In the genomic region with DNA sequence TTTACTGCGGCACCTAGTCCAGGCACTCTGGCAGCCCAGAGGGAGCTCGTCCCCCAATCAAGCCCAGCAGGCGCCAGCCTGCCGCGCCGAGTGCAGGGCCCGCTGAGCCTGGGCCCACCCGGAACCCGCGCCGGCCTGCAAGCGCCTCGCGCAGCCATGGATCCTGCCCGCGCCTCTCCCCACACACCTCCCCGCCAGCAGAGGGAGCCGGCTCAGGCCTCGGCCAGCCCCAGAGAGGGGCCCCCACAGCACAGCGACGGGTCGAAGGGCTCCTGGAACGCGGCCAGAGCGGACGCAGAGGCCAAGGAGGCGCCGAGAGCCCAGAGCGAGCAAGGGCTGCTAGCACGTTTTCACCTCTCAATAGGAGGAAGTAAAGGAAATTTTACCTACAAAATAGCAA, we compare ENCODE assay signal across 29 cellular contexts.
"Had no signal": no experiment of that assay in that cellular context is flagged by ENCODE, and none has a peak within 500 bp of the region (broad histone marks: within the 10 kb centered on the region; RNA-seq: fewer than 3 reads in every experiment).

No MANE protein-coding gene starts in this region.

- H3K4me1 ChIP-seq: colonic mucosa, esophagus muscularis mucosa, foreskin keratinocyte, gastroesophageal sphincter, heart left ventricle, lower lobe of right lung, right lobe of liver, suprapubic skin, thyroid gland, vagina had no signal

- H3K79me2 ChIP-seq: hepatocyte had no signal

- ATAC-seq: foreskin keratinocyte; gastroesophageal sphincter; heart left ventricle; left ventricle myocardium superior; lower lobe of right lung; natural killer cell; right lobe of liver; stimulated activated naive CD8-positive, alpha-beta T cell treated with anti-CD3 and anti-CD28 coated beads, Interleukin-15, amount 100 ng/mL, for 72 hours had no signal

- H3K4me3 ChIP-seq: colonic mucosa, esophagus muscularis mucosa, gastroesophageal sphincter, heart left ventricle, hepatocyte, lower lobe of right lung, ovary, right lobe of liver, suprapubic skin, thyroid gland, vagina had no signal

- H3K9me3 ChIP-seq: colonic mucosa, gastroesophageal sphincter, lower lobe of right lung, ovary, right lobe of liver, suprapubic skin, thyroid gland, vagina had no signal

- H3K27ac ChIP-seq: colonic mucosa, esophagus muscularis mucosa, foreskin keratinocyte, gastroesophageal sphincter, heart left ventricle, hepatocyte, lower lobe of right lung, ovary, right lobe of liver, suprapubic skin, thyroid gland, vagina had no signal

- H3K27me3 Mint-ChIP-seq: dendritic cell treated with granulocyte-macrophage colony-stimulating factor and Interleukin-4, amounts not matched to agents 40 ng/mL and 50 ng/mL, for 4 days; stimulated activated naive CD8-positive, alpha-beta T cell treated with anti-CD3 and anti-CD28 coated beads, Interleukin-15, amount 100 ng/mL, for 72 hours had no signal

- H3K4me3 Mint-ChIP-seq: dendritic cell treated with granulocyte-macrophage colony-stimulating factor and Interleukin-4, amounts not matched to agents 40 ng/mL and 50 ng/mL, for 4 days; natural killer cell; stimulated activated naive CD8-positive, alpha-beta T cell treated with anti-CD3 and anti-CD28 coated beads, Interleukin-15, amount 100 ng/mL, for 72 hours had no signal

- H3K4me1 Mint-ChIP-seq: natural killer cell; stimulated activated naive CD8-positive, alpha-beta T cell treated with anti-CD3 and anti-CD28 coated beads, Interleukin-15, amount 100 ng/mL, for 72 hours had no signal

- H3K27ac Mint-ChIP-seq: dendritic cell treated with granulocyte-macrophage colony-stimulating factor and Interleukin-4, amounts not matched to agents 40 ng/mL and 50 ng/mL, for 4 days; natural killer cell; stimulated activated naive CD8-positive, alpha-beta T cell treated with anti-CD3 and anti-CD28 coated beads, Interleukin-15, amount 100 ng/mL, for 72 hours had no signal

- H3K4me2 ChIP-seq: hepatocyte had no signal

- H3K27me3 ChIP-seq: colonic mucosa, esophagus muscularis mucosa, foreskin keratinocyte, gastroesophageal sphincter, heart left ventricle, hepatocyte, ovary, right lobe of liver, suprapubic skin, thyroid gland, vagina had no signal

- H2AFZ ChIP-seq: hepatocyte had no signal

- FAIRE-seq: endothelial cell of umbilical vein, islet of Langerhans, small intestine had no signal

- H3K36me3 ChIP-seq: colonic mucosa, esophagus muscularis mucosa, gastroesophageal sphincter, heart left ventricle, lower lobe of right lung, ovary, right lobe of liver, suprapubic skin, thyroid gland, vagina had no signal

- DNase-seq: colonic mucosa; effector CD8-positive, alpha-beta T cell; foreskin keratinocyte; kidney glomerular epithelial cell; left ventricle myocardium superior; lower lobe of right lung; natural killer cell; occipital lobe; retina; right lobe of liver; small intestine; stimulated activated CD4-positive, alpha-beta T cell treated with anti-CD3 and anti-CD28 coated beads, Interleukin-12 subunit alpha, Interleukin-12 subunit beta, amount 100 ng/mL, for 4 hours; stimulated activated CD4-positive, alpha-beta T cell treated with anti-CD3 and anti-CD28 coated beads, Interleukin-1b, Interleukin-23, amount 100 ng/mL, for 48 hours; stimulated activated CD4-positive, alpha-beta T cell treated with anti-CD3 and anti-CD28 coated beads, Interleukin-4, amount 100 ng/mL, for 1 hour; stimulated activated CD8-positive, alpha-beta memory T cell treated with anti-CD3 and anti-CD28 coated beads, Interleukin-4, amount 100 ng/mL, for 48 hours; stimulated activated naive CD4-positive, alpha-beta T cell; stimulated activated naive CD8-positive, alpha-beta T cell treated with anti-CD3 and anti-CD28 coated beads, Interleukin-15, amount 100 ng/mL, for 72 hours; thyroid gland; trophoblast cell had no signal
